8 cellular contexts compared by ENCODE assay signal in the genomic region with DNA sequence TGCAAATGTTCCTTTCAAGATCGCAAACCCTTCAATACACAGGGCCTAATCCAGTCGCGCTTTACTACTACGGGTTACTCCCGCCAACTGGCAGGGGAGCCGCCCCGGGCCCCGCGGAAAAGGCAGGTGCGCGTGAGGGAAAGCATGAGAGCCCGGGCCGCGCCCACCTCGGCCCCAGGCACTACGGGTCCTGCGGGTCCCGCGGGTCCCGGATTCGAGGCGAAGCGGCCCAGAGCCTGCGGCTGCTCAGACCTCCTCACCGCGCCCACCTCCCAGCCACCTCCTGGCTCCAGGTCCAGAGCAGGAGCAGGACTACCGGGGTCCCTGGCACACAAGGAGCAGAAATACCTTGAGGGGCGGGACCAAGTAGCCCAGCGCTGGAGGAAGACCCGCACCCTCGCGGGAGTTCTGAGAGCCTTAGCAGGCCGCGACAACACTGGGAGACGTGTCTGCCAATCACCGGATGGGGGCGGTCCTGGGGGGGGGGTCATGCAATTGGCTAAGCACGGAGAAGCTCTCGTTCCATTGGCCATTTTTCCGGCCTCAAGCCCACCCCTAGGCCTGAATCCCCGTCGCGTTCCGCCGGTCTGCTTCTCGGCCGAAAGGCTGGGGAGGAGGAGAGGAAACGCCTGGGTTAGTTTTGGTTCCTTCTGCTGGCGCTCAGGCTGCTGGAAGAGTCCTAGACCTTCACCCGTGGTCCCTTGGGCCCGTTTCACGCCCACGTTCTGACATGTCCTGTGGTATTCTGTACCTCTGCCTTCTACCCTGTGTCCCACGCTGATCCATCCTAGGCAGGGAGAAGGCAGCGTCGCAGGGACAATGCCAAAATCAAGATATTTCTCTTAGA. TPM values are rescaled to one million over a fixed set of nuclear protein-coding genes. Genes with fewer than 3 reads are reported as not detected.
A peak's percentile ranks its signal among the peaks of the same experiment; 100 is the strongest.
DNase-seq lines count a peak whose midpoint lies in the region; ATAC-seq and TF ChIP-seq lines count a peak whose summit lies in the region.

No MANE protein-coding gene starts in this region.

- H3K27me3 Mint-ChIP-seq in T-helper 2 cell treated with Interferon-gamma antibody and Interleukin-4, amounts not matched to agents 5 μg/mL and 100 μg/mL, for 36 hours (ENCODE audit: low read depth) = peaks cover 3% of the 10 kb centered on the region

- H3K4me1 Mint-ChIP-seq in T-helper 2 cell treated with Interferon-gamma antibody and Interleukin-4, amounts not matched to agents 5 μg/mL and 100 μg/mL, for 36 hours (ENCODE audit: low read depth) = peaks cover 17% of the 10 kb centered on the region

- TF ChIP-seq CTCF in GM13977 (IDR thresholded peaks at IDR 0.05; ENCODE audit: extremely low read depth, insufficient read depth, missing control alignments) (no peak), astrocyte of the spinal cord (IDR thresholded peaks at IDR 0.05; ENCODE audit: low read depth, low read length) (no peak)

- H3K9me3 Mint-ChIP-seq in T-helper 2 cell treated with Interferon-gamma antibody and Interleukin-4, amounts not matched to agents 5 μg/mL and 100 μg/mL, for 36 hours = no peaks in the 10 kb centered on the region

- peak overlapping the region; percentile 76 for H3K27ac Mint-ChIP-seq in T-helper 2 cell treated with Interferon-gamma antibody and Interleukin-4, amounts not matched to agents 5 μg/mL and 100 μg/mL, for 36 hours

- peaks cover 18% of the 10 kb centered on the region for H3K36me3 Mint-ChIP-seq in T-helper 2 cell treated with Interferon-gamma antibody and Interleukin-4, amounts not matched to agents 5 μg/mL and 100 μg/mL, for 36 hours (ENCODE audit: low read depth)

- H3K4me3 ChIP-seq in astrocyte of the spinal cord (ENCODE audit: low read depth, low read length) = peak overlapping the region; percentile 61

- DNase-seq in GM13977 (ENCODE audit: low spot score) (peak; percentile 91), NCI-H1694 treated with DMSO at 0.1 percent for 48 hours (lab: John Stamatoyannopoulos, UW) (peak; percentile 89), astrocyte of the spinal cord (ENCODE audit: low read depth, low spot score) (peak; percentile 99), hippocampal formation (lab: John Stamatoyannopoulos, UW) (peak; percentile 95 to 97), renal cortical epithelial cell (ENCODE audit: low read depth) (peak; percentile 95), KBM-7 (no peak)
- peak; percentile 82 for DNase-seq in T-helper 2 cell treated with Interferon-gamma antibody and Interleukin-4, amounts not matched to agents 5 μg/mL and 100 μg/mL, for 36 hours (ENCODE audit: low spot score)

- in situ Hi-C loops in GM13977 (cut with MboI; ENCODE audit: low pct_unique_long_range_greater_than_20kb, low sequenced_read_pairs, unreplicated experiment) = no loop called here
- in situ Hi-C loops in astrocyte of the spinal cord (cut with HindIII; ENCODE audit: low sequenced_read_pairs) = no loop called here
- in situ Hi-C loops in KBM-7 (cut with MboI; ENCODE audit: low pct_unique_long_range_greater_than_20kb, low sequenced_read_pairs) = no loop called here

- ATAC-seq in HG02870 (IDR thresholded peaks at IDR 0.05; ENCODE audit: unreplicated experiment) = peak; percentile 94

- H3K4me3 Mint-ChIP-seq in T-helper 2 cell treated with Interferon-gamma antibody and Interleukin-4, amounts not matched to agents 5 μg/mL and 100 μg/mL, for 36 hours = peak overlapping the region; percentile 86

RNA-seq across cellular contexts. Expression of gene ERVMER34-1, which starts 29.0 kb away (rescaled TPM):
- total RNA-seq in renal cortical epithelial cell = 5.4 and 8.7 TPM in 2 replicates
